1 cellular context compared by ENCODE assay signal in genomic region chr10:102399217-102400021, GRCh38.
TF ChIP-seq lines count a peak whose summit lies in the region.

No MANE protein-coding gene starts in this region.

TF ChIP-seq in H1, 55 proteins besides CTCF, POLR2A, EP300 and RAD21:
- TF ChIP-seq NANOG (IDR thresholded peaks at IDR 0.05; ENCODE audit: insufficient read depth, low read depth, low read length, poor library complexity, severe bottlenecking) (no peak), CHD2 (IDR thresholded peaks at IDR 0.05; ENCODE audit: low read length) (no peak), KDM4A (IDR thresholded peaks at IDR 0.05; ENCODE audit: low read depth, low read length, severe bottlenecking) (peak; percentile 67), USF2 (IDR thresholded peaks at IDR 0.05; ENCODE audit: low read length) (no peak), SP4 (IDR thresholded peaks at IDR 0.05; ENCODE audit: low read length) (no peak), HDAC2 (IDR thresholded peaks at IDR 0.05; ENCODE audit: borderline replicate concordance in 1 of 2, low read depth in 2 of 2, low read length in 2 of 2) (0 out of 4 replicates have a peak, but pooled peaks of 1 of the 2 experiments have one; percentile 46), CBX5 (IDR thresholded peaks at IDR 0.05; ENCODE audit: low read depth, low read length) (no peak), ASH2L (IDR thresholded peaks at IDR 0.05; ENCODE audit: low read length) (peak; percentile 78), JUND (IDR thresholded peaks at IDR 0.05; ENCODE audit: low read length) (0 out of 2 replicates have a peak, but pooled peaks have one; percentile 16), PHF8 (conservative IDR thresholded peaks at IDR 0.05; ENCODE audit: low read depth, low read length) (peak; percentile 59), TAF1 (IDR thresholded peaks at IDR 0.05; ENCODE audit: low read depth, low read length) (peak; percentile 66), SRF (IDR thresholded peaks at IDR 0.05; ENCODE audit: low read depth, low read length) (0 out of 2 replicates have a peak, but pooled peaks have one; percentile 21), SP2 (IDR thresholded peaks at IDR 0.05; ENCODE audit: low read length) (no peak), MAFK (IDR thresholded peaks at IDR 0.05; ENCODE audit: low read depth, low read length) (peak; percentile 10; the same call in 1 of the 2 replicates), GTF2F1 (IDR thresholded peaks at IDR 0.05; ENCODE audit: borderline replicate concordance, low read depth, low read length) (no peak), CREB1 (IDR thresholded peaks at IDR 0.05) (peak; percentile 96), BACH1 (IDR thresholded peaks at IDR 0.05; ENCODE audit: low read length) (peak; percentile 70), TAF7 (optimal IDR thresholded peaks at IDR 0.05; ENCODE audit: borderline replicate concordance, low read depth, low read length) (peak; percentile 82), EZH2 (IDR thresholded peaks at IDR 0.05; ENCODE audit: low read depth, low read length, severe bottlenecking) (no peak), GABPA (IDR thresholded peaks at IDR 0.05; ENCODE audit: borderline replicate concordance, insufficient read depth, low read length) (peak; percentile 56; the same call in 1 of the 2 replicates), POU5F1 (IDR thresholded peaks at IDR 0.05; ENCODE audit: low read depth, low read length) (no peak), CTBP2 (IDR thresholded peaks at IDR 0.05; ENCODE audit: borderline replicate concordance, insufficient read depth, insufficient read length, low read length) (peak; percentile 77), EGR1 (IDR thresholded peaks at IDR 0.05; ENCODE audit: borderline replicate concordance, low read depth, low read length) (no peak), KDM1A (IDR thresholded peaks at IDR 0.05; ENCODE audit: borderline replicate concordance, low read length) (no peak), POLR2AphosphoS5 (IDR thresholded peaks at IDR 0.05; ENCODE audit: low read depth, low read length) (peak; percentile 47), RBBP5 (IDR thresholded peaks at IDR 0.05; ENCODE audit: borderline replicate concordance, low read depth, low read length) (peak; percentile 31; the same call in 1 of the 2 replicates), CHD7 (IDR thresholded peaks at IDR 0.05; ENCODE audit: insufficient replicate concordance, low read length) (no peak), KDM5A (IDR thresholded peaks at IDR 0.05; ENCODE audit: low read length) (no peak)
- TF ChIP-seq, protein P1, sequence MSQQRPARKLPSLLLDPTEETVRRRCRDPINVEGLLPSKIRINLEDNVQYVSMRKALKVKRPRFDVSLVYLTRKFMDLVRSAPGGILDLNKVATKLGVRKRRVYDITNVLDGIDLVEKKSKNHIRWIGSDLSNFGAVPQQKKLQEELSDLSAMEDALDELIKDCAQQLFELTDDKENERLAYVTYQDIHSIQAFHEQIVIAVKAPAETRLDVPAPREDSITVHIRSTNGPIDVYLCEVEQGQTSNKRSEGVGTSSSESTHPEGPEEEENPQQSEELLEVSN (IDR thresholded peaks at IDR 0.05) = peak; percentile 75
- TF ChIP-seq, protein P2, sequence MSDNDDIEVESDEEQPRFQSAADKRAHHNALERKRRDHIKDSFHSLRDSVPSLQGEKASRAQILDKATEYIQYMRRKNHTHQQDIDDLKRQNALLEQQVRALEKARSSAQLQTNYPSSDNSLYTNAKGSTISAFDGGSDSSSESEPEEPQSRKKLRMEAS (IDR thresholded peaks at IDR 0.05) = peak; percentile 84
